In genomic region chr6:11304946-11305345, GRCh38 we compare ENCODE assay signal across 25 cellular contexts.
DNase-seq lines count a peak whose midpoint lies in the region; ATAC-seq and TF ChIP-seq lines count a peak whose summit lies in the region.
"Had no signal": no experiment of that assay in that cellular context is flagged by ENCODE, and none has a peak within 500 bp of the region (broad histone marks: within the 10 kb centered on the region; RNA-seq: fewer than 3 reads in every experiment).

No MANE protein-coding gene starts in this region.

- CTCF ChIA-PET in OCI-LY7 (lab: Charles Lee; ENCODE audit: unreplicated experiment): no interaction called here

- H3K79me2 ChIP-seq in OCI-LY7 (ENCODE audit: insufficient read depth, low read depth, low read length): no peaks in the 10 kb centered on the region

- TSS peak; percentile 36 for BruUV-seq in OCI-LY7 (replicated peaks; lab: Mats Ljungman, UMichigan)

- H3K36me3 ChIP-seq in OCI-LY7 (ENCODE audit: insufficient read depth, low read length) (no peaks in the 10 kb centered on the region), prostate gland (no peaks in the 10 kb centered on the region)

- H3K27ac ChIP-seq in C4-2B (peak overlapping the region; percentile 54; the same call in 1 of the 2 replicates), OCI-LY7 (ENCODE audit: low read depth, low read length, poor library complexity, severe bottlenecking) (no peak overlapping the region), prostate gland (peak overlapping the region in 1 of 2 donors; percentile 41)
- H3K27ac ChIP-seq: 22Rv1; BLaER1 treated with 17β-estradiol and CSF1 and Interleukin-3, amounts not matched to agents 10 nM and 100 nM had no signal

- DNase-seq in OCI-LY7 (ENCODE audit: low spot score) (no peak), prostate gland (ENCODE audit: low spot score) (peak; percentile 40), NCI-H2107 treated with DMSO at 0.1 percent for 48 hours (lab: John Stamatoyannopoulos, UW; ENCODE audit: unreplicated experiment) (no peak)
- no peak for DNase-seq in activated T-cell treated with anti-CD3 and anti-CD28 coated beads, Interleukin-2, amount 50 U/mL, for 1 hour
- DNase-seq: AML-193; CD4-positive, alpha-beta memory T cell; CD4-positive, CD25-positive, alpha-beta regulatory T cell; CD8-positive, alpha-beta memory T cell; COR-L47; DMS 273 treated with DMSO at 0.1 percent for 48 hours; DMS153; DMS53; DMS79; DND-41; EL; GDM1 had no signal

- no peaks in the 10 kb centered on the region for H3K9me3 ChIP-seq in OCI-LY7 (ENCODE audit: low read length)
- no peaks in the 10 kb centered on the region for H3K9me3 ChIP-seq in prostate gland
- H3K9me3 ChIP-seq: A549 had no signal

- TF ChIP-seq POLR2A in prostate gland (IDR thresholded peaks at IDR 0.05): no peak

- H3K9me3 Mint-ChIP-seq in activated T-helper 17 cell treated with anti-CD3 and anti-CD28 coated beads, Interleukin-2, amount 50 U/mL, for 72 hours: peaks cover 10% of the 10 kb centered on the region

- POLR2A ChIA-PET in OCI-LY7 (lab: Charles Lee): no interaction called here

- TF ChIP-seq CTCF in C4-2B (conservative IDR thresholded peaks at IDR 0.05) (no peak), OCI-LY7 (conservative IDR thresholded peaks at IDR 0.05; ENCODE audit: low read length) (no peak), prostate gland (IDR thresholded peaks at IDR 0.05) (no peak)

- no peaks in the 10 kb centered on the region for H3K27me3 Mint-ChIP-seq in activated T-helper 17 cell treated with anti-CD3 and anti-CD28 coated beads, Interleukin-2, amount 50 U/mL, for 72 hours
- H3K27me3 Mint-ChIP-seq: B cell; CD4-positive, alpha-beta memory T cell; CD4-positive, CD25-positive, alpha-beta regulatory T cell; CD8-positive, alpha-beta memory T cell had no signal

- H3K4me3 ChIP-seq in OCI-LY7 (ENCODE audit: low read depth, low read length, poor library complexity, severe bottlenecking) (no peak overlapping the region), prostate gland (no peak overlapping the region)
- H3K4me3 ChIP-seq: A549; BLaER1 treated with 17β-estradiol and CSF1 and Interleukin-3, amounts not matched to agents 10 nM and 100 nM; GM12878 had no signal

- H3K27me3 ChIP-seq in prostate gland (replicated peaks; ENCODE audit: insufficient read depth): no peaks in the 10 kb centered on the region
- H3K27me3 ChIP-seq: BLaER1 treated with 17β-estradiol and CSF1 and Interleukin-3, amounts not matched to agents 10 nM and 100 nM had no signal

- H3K4me1 Mint-ChIP-seq in activated T-helper 17 cell treated with anti-CD3 and anti-CD28 coated beads, Interleukin-2, amount 50 U/mL, for 72 hours: peaks cover 28% of the 10 kb centered on the region

- 35% methylated on average over 3 of the region's 3 CpGs for WGBS in prostate gland

- H3K4me1 ChIP-seq in OCI-LY7 (ENCODE audit: insufficient read depth, low read length, poor library complexity, severe bottlenecking) (no peaks in the 10 kb centered on the region), prostate gland (replicated peaks) (peaks cover 5% of the 10 kb centered on the region)

- no peaks in the 10 kb centered on the region for H3K9me2 ChIP-seq in OCI-LY7 (ENCODE audit: insufficient read depth, low read length)

- no peak overlapping the region for H2AFZ ChIP-seq in OCI-LY7 (ENCODE audit: low read length)

- intact Hi-C loops in OCI-LY7 (cut with micrococcal nuclease; ENCODE audit: unreplicated experiment) (no loop called here), prostate gland (cut with DNase I) (no loop called here)

- peaks cover 72% of the 10 kb centered on the region for H3K36me3 Mint-ChIP-seq in activated T-helper 17 cell treated with anti-CD3 and anti-CD28 coated beads, Interleukin-2, amount 50 U/mL, for 72 hours (ENCODE audit: low read depth)

- H3K4me3 Mint-ChIP-seq in activated T-helper 17 cell treated with anti-CD3 and anti-CD28 coated beads, Interleukin-2, amount 50 U/mL, for 72 hours: no peak overlapping the region
- H3K4me3 Mint-ChIP-seq: B cell; CD14-positive monocyte; CD4-positive, alpha-beta memory T cell; CD4-positive, CD25-positive, alpha-beta regulatory T cell; CD8-positive, alpha-beta memory T cell had no signal

- H3K4me2 ChIP-seq in OCI-LY7 (ENCODE audit: low read length): no peak overlapping the region
- H3K4me2 ChIP-seq: A549; BLaER1 treated with 17β-estradiol and CSF1 and Interleukin-3, amounts not matched to agents 10 nM and 100 nM had no signal

- ATAC-seq in activated T-helper 17 cell treated with anti-CD3 and anti-CD28 coated beads, Interleukin-2, amount 50 U/mL, for 72 hours (replicated peaks): peak; percentile 23
- ATAC-seq in GM18498 (IDR thresholded peaks at IDR 0.05; ENCODE audit: unreplicated experiment): no peak
- ATAC-seq: A549, GM12878 had no signal

- no peaks in the 10 kb centered on the region for H4K20me1 ChIP-seq in OCI-LY7 (ENCODE audit: insufficient read depth, low read length)
- H4K20me1 ChIP-seq: BLaER1 treated with 17β-estradiol and CSF1 and Interleukin-3, amounts not matched to agents 10 nM and 100 nM had no signal

- no peak overlapping the region for H3K27ac Mint-ChIP-seq in activated T-helper 17 cell treated with anti-CD3 and anti-CD28 coated beads, Interleukin-2, amount 50 U/mL, for 72 hours
- H3K27ac Mint-ChIP-seq: B cell; CD4-positive, alpha-beta memory T cell had no signal
